In the genomic region with DNA sequence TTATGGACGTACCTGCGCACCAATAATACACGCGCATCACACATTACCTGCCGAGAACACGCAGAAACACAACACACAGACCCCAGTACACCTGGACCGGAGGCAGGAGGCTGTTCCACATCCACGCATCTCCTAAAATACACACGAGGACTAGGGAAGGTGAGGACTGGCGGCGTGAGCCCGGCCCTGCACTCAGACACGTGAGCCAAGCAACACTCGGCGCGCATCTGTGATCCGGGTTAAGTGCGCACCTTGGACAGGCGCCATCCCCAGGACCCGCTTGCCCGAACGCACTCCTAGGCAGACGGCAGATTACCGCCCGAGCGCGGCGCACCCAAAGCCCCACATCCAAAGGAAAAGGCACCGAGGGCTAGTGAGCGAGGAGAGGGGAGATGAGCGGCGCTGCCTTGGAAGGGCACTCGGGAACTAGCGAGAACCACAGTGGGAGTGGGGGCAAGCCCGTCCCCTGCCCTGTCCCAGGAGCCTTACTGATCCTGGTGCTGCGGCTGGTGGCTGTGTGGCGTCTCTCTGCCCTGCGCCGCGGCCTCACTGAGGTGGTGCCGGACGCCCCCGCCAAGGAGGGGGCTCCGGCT, we compare ENCODE assay signal across 1 cellular context.
TF ChIP-seq lines count a peak whose summit lies in the region.

No MANE protein-coding gene starts in this region.

TF ChIP-seq in HepG2, 621 proteins besides CTCF, POLR2A, EP300 and RAD21 (continued from another document and continues in another):
- TF ChIP-seq HNRNPLL (IDR thresholded peaks at IDR 0.05; ENCODE audit: low read depth, low read length, poor library complexity, severe bottlenecking) (no peak), ZNF788 (CRISPR knock-in tag; IDR thresholded peaks at IDR 0.05; ENCODE audit: borderline replicate concordance) (no peak), RBFOX2 (IDR thresholded peaks at IDR 0.05; ENCODE audit: low read depth, low read length) (no peak; the same call in 1 of the 2 replicates), ZNF564 (CRISPR knock-in tag; IDR thresholded peaks at IDR 0.05) (no peak), ZNF777 (CRISPR knock-in tag; IDR thresholded peaks at IDR 0.05) (peak; percentile 58), ZNF143 (CRISPR knock-in tag; IDR thresholded peaks at IDR 0.05) (no peak), ZNF547 (CRISPR knock-in tag; IDR thresholded peaks at IDR 0.05) (no peak), SRSF4 (IDR thresholded peaks at IDR 0.05; ENCODE audit: low read depth, low read length, poor library complexity, severe bottlenecking) (no peak), DR1 (CRISPR knock-in tag; IDR thresholded peaks at IDR 0.05) (no peak), ZBTB8A (CRISPR knock-in tag; IDR thresholded peaks at IDR 0.05; ENCODE audit: borderline replicate concordance, low read depth) (no peak; the same call in 1 of the 2 replicates), KLF13 (CRISPR knock-in tag; IDR thresholded peaks at IDR 0.05) (0 out of 2 replicates have a peak, but pooled peaks have one; percentile 12), ZFYVE20 (CRISPR knock-in tag; IDR thresholded peaks at IDR 0.05; ENCODE audit: borderline replicate concordance, low read depth) (no peak), ZNF496 (CRISPR knock-in tag; IDR thresholded peaks at IDR 0.05; ENCODE audit: insufficient replicate concordance) (no peak), ZNF552 (CRISPR knock-in tag; IDR thresholded peaks at IDR 0.05; ENCODE audit: borderline replicate concordance) (0 out of 2 replicates have a peak, but pooled peaks have one; percentile 37), HMGA1 (CRISPR knock-in tag; conservative IDR thresholded peaks at IDR 0.05) (no peak), NAIF1 (CRISPR knock-in tag; IDR thresholded peaks at IDR 0.05; ENCODE audit: borderline replicate concordance) (no peak), HNRNPUL1 (IDR thresholded peaks at IDR 0.05; ENCODE audit: low read depth, low read length) (no peak), ZSCAN12 (CRISPR knock-in tag; IDR thresholded peaks at IDR 0.05) (no peak), HDAC2 (CRISPR knock-in tag; IDR thresholded peaks at IDR 0.05) (0 out of 2 replicates have a peak, but pooled peaks have one; percentile 25), ZFP36L2 (CRISPR knock-in tag; IDR thresholded peaks at IDR 0.05) (no peak), TCF7 (IDR thresholded peaks at IDR 0.05; ENCODE audit: low read depth) (no peak), ZNF292 (CRISPR knock-in tag; IDR thresholded peaks at IDR 0.05; ENCODE audit: borderline replicate concordance, low read depth) (peak; percentile 71), EEA1 (CRISPR knock-in tag; IDR thresholded peaks at IDR 0.05; ENCODE audit: borderline replicate concordance) (no peak), ZNF615 (CRISPR knock-in tag; IDR thresholded peaks at IDR 0.05; ENCODE audit: borderline replicate concordance) (no peak), ZNF768 (CRISPR knock-in tag; IDR thresholded peaks at IDR 0.05) (peak; percentile 78), ZNF225 (CRISPR knock-in tag; IDR thresholded peaks at IDR 0.05) (peak; percentile 78; the same call in 1 of the 2 replicates), ZBTB20 (CRISPR knock-in tag; IDR thresholded peaks at IDR 0.05; ENCODE audit: borderline replicate concordance, low read depth) (0 out of 2 replicates have a peak, but pooled peaks have one; percentile 59), ZMYM2 (CRISPR knock-in tag; IDR thresholded peaks at IDR 0.05) (no peak), ZFY (CRISPR knock-in tag; IDR thresholded peaks at IDR 0.05) (peak; percentile 37), GPN1 (CRISPR knock-in tag; IDR thresholded peaks at IDR 0.05; ENCODE audit: borderline replicate concordance) (no peak), NCOA1 (CRISPR knock-in tag; IDR thresholded peaks at IDR 0.05) (no peak), HOXD1 (CRISPR knock-in tag; IDR thresholded peaks at IDR 0.05) (no peak), JUND (CRISPR knock-in tag; IDR thresholded peaks at IDR 0.05) (no peak), KLF6 (CRISPR knock-in tag; IDR thresholded peaks at IDR 0.05) (no peak), ZNF138 (CRISPR knock-in tag; IDR thresholded peaks at IDR 0.05; ENCODE audit: low read depth) (0 out of 2 replicates have a peak, but pooled peaks have one; percentile 34), ARID2 (CRISPR knock-in tag; IDR thresholded peaks at IDR 0.05; ENCODE audit: borderline replicate concordance) (no peak), SKI (IDR thresholded peaks at IDR 0.05; ENCODE audit: partially characterized antibody) (no peak), ASH2L (IDR thresholded peaks at IDR 0.05; ENCODE audit: insufficient read length, low read depth, low read length) (no peak), MIER3 (CRISPR knock-in tag; IDR thresholded peaks at IDR 0.05; ENCODE audit: borderline replicate concordance) (no peak), MEF2D (CRISPR knock-in tag; IDR thresholded peaks at IDR 0.05) (peak; percentile 44; the same call in 1 of the 2 replicates), CREM (IDR thresholded peaks at IDR 0.05) (no peak), CREM (CRISPR knock-in tag; IDR thresholded peaks at IDR 0.05) (no peak), NBN (conservative IDR thresholded peaks at IDR 0.05) (no peak)
- TF ChIP-seq, protein P1, sequence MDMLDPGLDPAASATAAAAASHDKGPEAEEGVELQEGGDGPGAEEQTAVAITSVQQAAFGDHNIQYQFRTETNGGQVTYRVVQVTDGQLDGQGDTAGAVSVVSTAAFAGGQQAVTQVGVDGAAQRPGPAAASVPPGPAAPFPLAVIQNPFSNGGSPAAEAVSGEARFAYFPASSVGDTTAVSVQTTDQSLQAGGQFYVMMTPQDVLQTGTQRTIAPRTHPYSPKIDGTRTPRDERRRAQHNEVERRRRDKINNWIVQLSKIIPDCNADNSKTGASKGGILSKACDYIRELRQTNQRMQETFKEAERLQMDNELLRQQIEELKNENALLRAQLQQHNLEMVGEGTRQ (IDR thresholded peaks at IDR 0.05; ENCODE audit: low read depth, low read length): no peak
- TF ChIP-seq, protein P1 (CRISPR knock-in tag; IDR thresholded peaks at IDR 0.05; ENCODE audit: borderline replicate concordance): no peak
- TF ChIP-seq, protein P2, sequence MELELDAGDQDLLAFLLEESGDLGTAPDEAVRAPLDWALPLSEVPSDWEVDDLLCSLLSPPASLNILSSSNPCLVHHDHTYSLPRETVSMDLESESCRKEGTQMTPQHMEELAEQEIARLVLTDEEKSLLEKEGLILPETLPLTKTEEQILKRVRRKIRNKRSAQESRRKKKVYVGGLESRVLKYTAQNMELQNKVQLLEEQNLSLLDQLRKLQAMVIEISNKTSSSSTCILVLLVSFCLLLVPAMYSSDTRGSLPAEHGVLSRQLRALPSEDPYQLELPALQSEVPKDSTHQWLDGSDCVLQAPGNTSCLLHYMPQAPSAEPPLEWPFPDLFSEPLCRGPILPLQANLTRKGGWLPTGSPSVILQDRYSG (CRISPR knock-in tag; IDR thresholded peaks at IDR 0.05): 0 out of 2 replicates have a peak, but pooled peaks have one; percentile 18
- TF ChIP-seq, protein P3, sequence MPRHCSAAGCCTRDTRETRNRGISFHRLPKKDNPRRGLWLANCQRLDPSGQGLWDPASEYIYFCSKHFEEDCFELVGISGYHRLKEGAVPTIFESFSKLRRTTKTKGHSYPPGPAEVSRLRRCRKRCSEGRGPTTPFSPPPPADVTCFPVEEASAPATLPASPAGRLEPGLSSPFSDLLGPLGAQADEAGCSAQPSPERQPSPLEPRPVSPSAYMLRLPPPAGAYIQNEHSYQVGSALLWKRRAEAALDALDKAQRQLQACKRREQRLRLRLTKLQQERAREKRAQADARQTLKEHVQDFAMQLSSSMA (CRISPR knock-in tag; IDR thresholded peaks at IDR 0.05): no peak
- TF ChIP-seq, protein P4, sequence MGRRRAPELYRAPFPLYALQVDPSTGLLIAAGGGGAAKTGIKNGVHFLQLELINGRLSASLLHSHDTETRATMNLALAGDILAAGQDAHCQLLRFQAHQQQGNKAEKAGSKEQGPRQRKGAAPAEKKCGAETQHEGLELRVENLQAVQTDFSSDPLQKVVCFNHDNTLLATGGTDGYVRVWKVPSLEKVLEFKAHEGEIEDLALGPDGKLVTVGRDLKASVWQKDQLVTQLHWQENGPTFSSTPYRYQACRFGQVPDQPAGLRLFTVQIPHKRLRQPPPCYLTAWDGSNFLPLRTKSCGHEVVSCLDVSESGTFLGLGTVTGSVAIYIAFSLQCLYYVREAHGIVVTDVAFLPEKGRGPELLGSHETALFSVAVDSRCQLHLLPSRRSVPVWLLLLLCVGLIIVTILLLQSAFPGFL (CRISPR knock-in tag; IDR thresholded peaks at IDR 0.05): no peak
- TF ChIP-seq, protein P5, sequence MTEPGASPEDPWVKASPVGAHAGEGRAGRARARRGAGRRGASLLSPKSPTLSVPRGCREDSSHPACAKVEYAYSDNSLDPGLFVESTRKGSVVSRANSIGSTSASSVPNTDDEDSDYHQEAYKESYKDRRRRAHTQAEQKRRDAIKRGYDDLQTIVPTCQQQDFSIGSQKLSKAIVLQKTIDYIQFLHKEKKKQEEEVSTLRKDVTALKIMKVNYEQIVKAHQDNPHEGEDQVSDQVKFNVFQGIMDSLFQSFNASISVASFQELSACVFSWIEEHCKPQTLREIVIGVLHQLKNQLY (CRISPR knock-in tag; IDR thresholded peaks at IDR 0.05): no peak
- TF ChIP-seq, protein P6, sequence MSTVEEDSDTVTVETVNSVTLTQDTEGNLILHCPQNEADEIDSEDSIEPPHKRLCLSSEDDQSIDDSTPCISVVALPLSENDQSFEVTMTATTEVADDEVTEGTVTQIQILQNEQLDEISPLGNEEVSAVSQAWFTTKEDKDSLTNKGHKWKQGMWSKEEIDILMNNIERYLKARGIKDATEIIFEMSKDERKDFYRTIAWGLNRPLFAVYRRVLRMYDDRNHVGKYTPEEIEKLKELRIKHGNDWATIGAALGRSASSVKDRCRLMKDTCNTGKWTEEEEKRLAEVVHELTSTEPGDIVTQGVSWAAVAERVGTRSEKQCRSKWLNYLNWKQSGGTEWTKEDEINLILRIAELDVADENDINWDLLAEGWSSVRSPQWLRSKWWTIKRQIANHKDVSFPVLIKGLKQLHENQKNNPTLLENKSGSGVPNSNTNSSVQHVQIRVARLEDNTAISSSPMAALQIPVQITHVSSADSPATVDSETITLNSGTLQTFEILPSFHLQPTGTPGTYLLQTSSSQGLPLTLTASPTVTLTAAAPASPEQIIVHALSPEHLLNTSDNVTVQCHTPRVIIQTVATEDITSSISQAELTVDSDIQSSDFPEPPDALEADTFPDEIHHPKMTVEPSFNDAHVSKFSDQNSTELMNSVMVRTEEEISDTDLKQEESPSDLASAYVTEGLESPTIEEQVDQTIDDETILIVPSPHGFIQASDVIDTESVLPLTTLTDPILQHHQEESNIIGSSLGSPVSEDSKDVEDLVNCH (CRISPR knock-in tag; IDR thresholded peaks at IDR 0.05): no peak
- TF ChIP-seq, protein P7, sequence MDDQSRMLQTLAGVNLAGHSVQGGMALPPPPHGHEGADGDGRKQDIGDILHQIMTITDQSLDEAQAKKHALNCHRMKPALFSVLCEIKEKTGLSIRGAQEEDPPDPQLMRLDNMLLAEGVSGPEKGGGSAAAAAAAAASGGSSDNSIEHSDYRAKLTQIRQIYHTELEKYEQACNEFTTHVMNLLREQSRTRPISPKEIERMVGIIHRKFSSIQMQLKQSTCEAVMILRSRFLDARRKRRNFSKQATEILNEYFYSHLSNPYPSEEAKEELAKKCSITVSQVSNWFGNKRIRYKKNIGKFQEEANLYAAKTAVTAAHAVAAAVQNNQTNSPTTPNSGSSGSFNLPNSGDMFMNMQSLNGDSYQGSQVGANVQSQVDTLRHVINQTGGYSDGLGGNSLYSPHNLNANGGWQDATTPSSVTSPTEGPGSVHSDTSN (CRISPR knock-in tag; IDR thresholded peaks at IDR 0.05; ENCODE audit: borderline replicate concordance): no peak
- TF ChIP-seq, protein P8, sequence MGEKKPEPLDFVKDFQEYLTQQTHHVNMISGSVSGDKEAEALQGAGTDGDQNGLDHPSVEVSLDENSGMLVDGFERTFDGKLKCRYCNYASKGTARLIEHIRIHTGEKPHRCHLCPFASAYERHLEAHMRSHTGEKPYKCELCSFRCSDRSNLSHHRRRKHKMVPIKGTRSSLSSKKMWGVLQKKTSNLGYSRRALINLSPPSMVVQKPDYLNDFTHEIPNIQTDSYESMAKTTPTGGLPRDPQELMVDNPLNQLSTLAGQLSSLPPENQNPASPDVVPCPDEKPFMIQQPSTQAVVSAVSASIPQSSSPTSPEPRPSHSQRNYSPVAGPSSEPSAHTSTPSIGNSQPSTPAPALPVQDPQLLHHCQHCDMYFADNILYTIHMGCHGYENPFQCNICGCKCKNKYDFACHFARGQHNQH (CRISPR knock-in tag; IDR thresholded peaks at IDR 0.05): 0 out of 2 replicates have a peak, but pooled peaks have one; percentile 1
- TF ChIP-seq, protein P9, sequence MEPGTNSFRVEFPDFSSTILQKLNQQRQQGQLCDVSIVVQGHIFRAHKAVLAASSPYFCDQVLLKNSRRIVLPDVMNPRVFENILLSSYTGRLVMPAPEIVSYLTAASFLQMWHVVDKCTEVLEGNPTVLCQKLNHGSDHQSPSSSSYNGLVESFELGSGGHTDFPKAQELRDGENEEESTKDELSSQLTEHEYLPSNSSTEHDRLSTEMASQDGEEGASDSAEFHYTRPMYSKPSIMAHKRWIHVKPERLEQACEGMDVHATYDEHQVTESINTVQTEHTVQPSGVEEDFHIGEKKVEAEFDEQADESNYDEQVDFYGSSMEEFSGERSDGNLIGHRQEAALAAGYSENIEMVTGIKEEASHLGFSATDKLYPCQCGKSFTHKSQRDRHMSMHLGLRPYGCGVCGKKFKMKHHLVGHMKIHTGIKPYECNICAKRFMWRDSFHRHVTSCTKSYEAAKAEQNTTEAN (CRISPR knock-in tag; conservative IDR thresholded peaks at IDR 0.05): no peak
- TF ChIP-seq, protein P10, sequence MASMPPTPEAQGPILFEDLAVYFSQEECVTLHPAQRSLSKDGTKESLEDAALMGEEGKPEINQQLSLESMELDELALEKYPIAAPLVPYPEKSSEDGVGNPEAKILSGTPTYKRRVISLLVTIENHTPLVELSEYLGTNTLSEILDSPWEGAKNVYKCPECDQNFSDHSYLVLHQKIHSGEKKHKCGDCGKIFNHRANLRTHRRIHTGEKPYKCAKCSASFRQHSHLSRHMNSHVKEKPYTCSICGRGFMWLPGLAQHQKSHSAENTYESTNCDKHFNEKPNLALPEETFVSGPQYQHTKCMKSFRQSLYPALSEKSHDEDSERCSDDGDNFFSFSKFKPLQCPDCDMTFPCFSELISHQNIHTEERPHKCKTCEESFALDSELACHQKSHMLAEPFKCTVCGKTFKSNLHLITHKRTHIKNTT (CRISPR knock-in tag; IDR thresholded peaks at IDR 0.05): no peak
- TF ChIP-seq, protein P11, sequence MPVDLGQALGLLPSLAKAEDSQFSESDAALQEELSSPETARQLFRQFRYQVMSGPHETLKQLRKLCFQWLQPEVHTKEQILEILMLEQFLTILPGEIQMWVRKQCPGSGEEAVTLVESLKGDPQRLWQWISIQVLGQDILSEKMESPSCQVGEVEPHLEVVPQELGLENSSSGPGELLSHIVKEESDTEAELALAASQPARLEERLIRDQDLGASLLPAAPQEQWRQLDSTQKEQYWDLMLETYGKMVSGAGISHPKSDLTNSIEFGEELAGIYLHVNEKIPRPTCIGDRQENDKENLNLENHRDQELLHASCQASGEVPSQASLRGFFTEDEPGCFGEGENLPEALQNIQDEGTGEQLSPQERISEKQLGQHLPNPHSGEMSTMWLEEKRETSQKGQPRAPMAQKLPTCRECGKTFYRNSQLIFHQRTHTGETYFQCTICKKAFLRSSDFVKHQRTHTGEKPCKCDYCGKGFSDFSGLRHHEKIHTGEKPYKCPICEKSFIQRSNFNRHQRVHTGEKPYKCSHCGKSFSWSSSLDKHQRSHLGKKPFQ (CRISPR knock-in tag; IDR thresholded peaks at IDR 0.05; ENCODE audit: insufficient replicate concordance): no peak
